In the genomic region with DNA sequence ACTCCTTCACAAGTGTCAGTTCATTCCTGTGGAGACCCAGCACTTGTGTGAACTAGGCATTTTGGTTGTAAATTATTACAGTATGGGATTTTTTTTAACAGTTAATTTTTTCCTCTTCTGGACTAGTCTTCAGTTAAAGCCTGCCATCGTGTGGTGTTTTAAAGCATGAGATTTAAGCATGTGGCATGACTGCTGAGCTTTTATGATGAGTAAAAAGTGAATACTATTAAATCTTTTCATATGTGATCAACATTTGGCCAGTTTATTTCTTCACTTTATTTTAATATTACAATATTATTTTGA, we compare ENCODE assay signal across 8 cellular contexts. TPM values are rescaled to one million over a fixed set of nuclear protein-coding genes. Genes with fewer than 3 reads are reported as not detected.
DNase-seq lines count a peak whose midpoint lies in the region; ATAC-seq, FAIRE-seq and TF ChIP-seq lines count a peak whose summit lies in the region.

No MANE protein-coding gene starts in this region.

- no peak overlapping the region for H3K4ac ChIP-seq in mesendoderm (ENCODE audit: low read depth, low read length)

- FAIRE-seq in GM19239 (lab: Jason Lieb, UNC), result peak; percentile 65

- H2AK5ac ChIP-seq in mesendoderm (ENCODE audit: low read length), result no peak overlapping the region

- H3K36me3 ChIP-seq in Peyer's patch (no peaks in the 10 kb centered on the region), mesendoderm (ENCODE audit: control insufficient read depth, insufficient read depth, low read length) (peaks cover 8% of the 10 kb centered on the region)

- no peak overlapping the region for H3K23ac ChIP-seq in mesendoderm (ENCODE audit: low read length)

- TF ChIP-seq CTCF in C4-2B (conservative IDR thresholded peaks at IDR 0.05), result peak; percentile 69
- TF ChIP-seq CTCF in Peyer's patch (IDR thresholded peaks at IDR 0.05), result peak in 5 of 6 experiments; percentile 4 to 51 (median 39)
- peak; percentile 62 for TF ChIP-seq CTCF in foreskin keratinocyte (conservative IDR thresholded peaks at IDR 0.05)

- H3K27me3 ChIP-seq in Peyer's patch, result no peaks in the 10 kb centered on the region
- no peaks in the 10 kb centered on the region for H3K27me3 ChIP-seq in foreskin keratinocyte
- H3K27me3 ChIP-seq in mesendoderm (ENCODE audit: insufficient read depth, low read length, poor library complexity), result no peaks in the 10 kb centered on the region

- no peak overlapping the region for H4K5ac ChIP-seq in mesendoderm (ENCODE audit: low read length)

- peak; percentile 34 for ATAC-seq in foreskin keratinocyte
- ATAC-seq in GM19351 (IDR thresholded peaks at IDR 0.05; ENCODE audit: unreplicated experiment), result no peak

- DNase-seq in GM19239 (ENCODE audit: insufficient read length, low spot score) (no peak), Peyer's patch (no peak), foreskin keratinocyte (peak in 1 of 2 donors; percentile 22), OCI-M2 (lab: John Stamatoyannopoulos, UW; ENCODE audit: unreplicated experiment) (no peak), mesendoderm (no peak)
- DNase-seq in activated CD4-positive, CD25-positive, alpha-beta regulatory T cell (lab: John Stamatoyannopoulos, UW), result no peak

- H4K8ac ChIP-seq in mesendoderm (ENCODE audit: low read depth, low read length), result no peak overlapping the region

- no peak overlapping the region for H2BK15ac ChIP-seq in mesendoderm (replicated peaks; ENCODE audit: low read depth)

- no peak overlapping the region for H3K9ac ChIP-seq in mesendoderm (ENCODE audit: low read length)

- TF ChIP-seq POLR2A in Peyer's patch (IDR thresholded peaks at IDR 0.05), result no peak

- H3K79me1 ChIP-seq in mesendoderm (ENCODE audit: low read length), result peaks cover 9% of the 10 kb centered on the region

- H3K18ac ChIP-seq in mesendoderm (ENCODE audit: low read length), result no peak overlapping the region

- H3K4me1 ChIP-seq in Peyer's patch (no peaks in the 10 kb centered on the region), foreskin keratinocyte (no peaks in the 10 kb centered on the region), mesendoderm (ENCODE audit: control insufficient read depth, low read depth, low read length) (no peaks in the 10 kb centered on the region)

- H3K27ac ChIP-seq in C4-2B (no peak overlapping the region), Peyer's patch (no peak overlapping the region), foreskin keratinocyte (no peak overlapping the region), mesendoderm (ENCODE audit: low read depth, low read length) (no peak overlapping the region)

- no peak overlapping the region for H2BK120ac ChIP-seq in mesendoderm (ENCODE audit: low read depth, low read length)

- no peak overlapping the region for H3K56ac ChIP-seq in mesendoderm (ENCODE audit: low read length)

- H3K9me3 ChIP-seq in Peyer's patch, result no peaks in the 10 kb centered on the region

- H3K4me3 ChIP-seq in Peyer's patch (no peak overlapping the region), mesendoderm (ENCODE audit: low read length) (no peak overlapping the region)

- no peak overlapping the region for H3K4me2 ChIP-seq in mesendoderm (ENCODE audit: low read length)

- H3K79me2 ChIP-seq in mesendoderm (ENCODE audit: control insufficient read depth, insufficient read depth, low read length), result peaks cover 84% of the 10 kb centered on the region

- no peak overlapping the region for H2BK5ac ChIP-seq in mesendoderm (ENCODE audit: low read length)

- no CpG with 5 or more reads among the region's 1 CpG for WGBS in mesendoderm (ENCODE audit: extremely low coverage, insufficient coverage, low lambda C conversion rate)

RNA-seq across cellular contexts. Expression of a gene that starts 25.0 kb away (rescaled TPM):
- total RNA-seq in Peyer's patch (10 to 100 TPM; 18.6 to 83.3 (median 23.1) TPM), foreskin keratinocyte (53.5 and 63.8 TPM in 2 replicates)
- 20.2 and 29.6 TPM in 2 replicates for polyA plus RNA-seq in foreskin keratinocyte
- polyA plus RNA-seq in mesendoderm (2013, experiment 1 of 2), result 281 TPM
- polyA plus RNA-seq in mesendoderm (2013, experiment 2 of 2), result 274 TPM
